In the genomic region with DNA sequence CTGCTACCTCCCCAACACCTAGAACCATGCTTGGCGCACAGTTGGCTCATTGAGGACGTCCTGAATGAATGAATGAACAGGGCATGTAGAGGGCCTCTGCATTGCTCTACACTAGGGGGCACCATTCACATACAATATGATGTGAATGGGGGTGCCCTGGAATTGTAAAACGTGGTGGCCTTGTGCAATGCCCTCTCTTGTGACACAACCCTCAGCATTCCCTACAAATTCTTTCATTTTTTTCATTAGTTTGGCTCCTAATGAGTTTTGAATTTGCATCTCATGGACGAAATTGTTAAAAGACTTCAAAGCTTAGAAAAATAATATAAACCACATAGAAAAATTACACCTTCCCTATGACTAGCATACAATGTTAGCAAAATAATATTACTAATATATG, we compare ENCODE assay signal across 9 cellular contexts. TPM values are rescaled to one million over a fixed set of nuclear protein-coding genes. Genes with fewer than 3 reads are reported as not detected.
DNase-seq lines count a peak whose midpoint lies in the region; ATAC-seq and TF ChIP-seq lines count a peak whose summit lies in the region.
"Had no signal": no experiment of that assay in that cellular context is flagged by ENCODE, and none has a peak within 500 bp of the region (broad histone marks: within the 10 kb centered on the region; RNA-seq: fewer than 3 reads in every experiment).

No MANE protein-coding gene starts in this region.

- no peaks in the 10 kb centered on the region for H3K36me3 ChIP-seq in GM06990 (ENCODE audit: control insufficient read depth, insufficient read depth, low read length)
- no peaks in the 10 kb centered on the region for H3K36me3 ChIP-seq in OCI-LY1 (ENCODE audit: insufficient read depth, low read length)
- H3K36me3 ChIP-seq in esophagus squamous epithelium: no peaks in the 10 kb centered on the region
- H3K36me3 ChIP-seq in spleen: no peaks in the 10 kb centered on the region
- H3K36me3 ChIP-seq in sigmoid colon: no peaks in the 10 kb centered on the region
- H3K36me3 ChIP-seq: thoracic aorta had no signal

- TF ChIP-seq CTCF in GM06990 (IDR thresholded peaks at IDR 0.05; ENCODE audit: insufficient read depth, low read length, poor library complexity, severe bottlenecking): peak; percentile 68
- peak; percentile 80 for TF ChIP-seq CTCF in OCI-LY1 (IDR thresholded peaks at IDR 0.05; ENCODE audit: low read length)
- peak in 5 of 6 experiments; percentile 34 to 62 (median 46) for TF ChIP-seq CTCF in esophagus squamous epithelium (IDR thresholded peaks at IDR 0.05)
- peak in 8 of 11 experiments; percentile 8 to 47 (median 38) for TF ChIP-seq CTCF in spleen (IDR thresholded peaks at IDR 0.05 in 8 of 11, conservative IDR thresholded peaks at IDR 0.05 in 3 of 11)
- no peak for TF ChIP-seq CTCF in sigmoid colon (IDR thresholded peaks at IDR 0.05)

- intact Hi-C loops in esophagus squamous epithelium (cut with DNase I): loop anchor here (10.0 kb wide), 1 partner anchor 371 kb away; no protein-coding TSS in a partner anchor
- intact Hi-C loops in spleen (cut with DNase I; ENCODE audit: low total_unique reads): no loop called here
- intact Hi-C loops in sigmoid colon (cut with DNase I): no loop called here

- H3K4me2 ChIP-seq in OCI-LY1 (ENCODE audit: low read length): no peak overlapping the region

- 45 to 47% methylated on average over 2 to 4 of the region's 4 CpGs for WGBS in esophagus squamous epithelium, 2 donors
- WGBS in spleen, 5 donors: 38 to 47% (median 44%) methylated on average over 4 of the region's 4 CpGs
- 51 to 56% methylated on average over 4 of the region's 4 CpGs for WGBS in sigmoid colon, 2 donors

- no peaks in the 10 kb centered on the region for H3K9me3 ChIP-seq in OCI-LY1 (ENCODE audit: low read length)
- H3K9me3 ChIP-seq in esophagus squamous epithelium: no peaks in the 10 kb centered on the region
- H3K9me3 ChIP-seq in spleen: no peaks in the 10 kb centered on the region
- no peaks in the 10 kb centered on the region for H3K9me3 ChIP-seq in sigmoid colon
- H3K9me3 ChIP-seq: thoracic aorta had no signal

- no peak overlapping the region for H3K4me3 ChIP-seq in GM06990 (replicated peaks; ENCODE audit: low read depth, low read length)
- H3K4me3 ChIP-seq in OCI-LY1 (ENCODE audit: low read depth, low read length, poor library complexity, severe bottlenecking): no peak overlapping the region
- H3K4me3 ChIP-seq in esophagus squamous epithelium: no peak overlapping the region
- no peak overlapping the region for H3K4me3 ChIP-seq in spleen
- no peak overlapping the region for H3K4me3 ChIP-seq in sigmoid colon
- H3K4me3 ChIP-seq: thoracic aorta had no signal

- H3K27me3 ChIP-seq in GM06990 (replicated peaks; ENCODE audit: control insufficient read depth, insufficient read depth, low read length) (no peaks in the 10 kb centered on the region), OCI-LY1 (ENCODE audit: insufficient read depth, low read length) (no peaks in the 10 kb centered on the region), esophagus squamous epithelium (peaks cover 0 to 11% (median 0%) of the 10 kb centered on the region in 4 donors), spleen (replicated peaks in 1 of 7) (peaks cover 0 to 8% (median 0%) of the 10 kb centered on the region in 7 donors), sigmoid colon (peaks cover 0 to 6% (median 0%) of the 10 kb centered on the region in 3 donors)

- H3K27ac ChIP-seq in OCI-LY1 (ENCODE audit: low read depth, low read length, poor library complexity, severe bottlenecking) (no peak overlapping the region), esophagus squamous epithelium (no peak overlapping the region), spleen (no peak overlapping the region), sigmoid colon (no peak overlapping the region)
- H3K27ac ChIP-seq: thoracic aorta had no signal

- H3K9ac ChIP-seq in OCI-LY1 (ENCODE audit: low read length): no peak overlapping the region

- H3K9me2 ChIP-seq in OCI-LY1 (ENCODE audit: low read depth, low read length): no peaks in the 10 kb centered on the region

- H2AFZ ChIP-seq in OCI-LY1 (ENCODE audit: low read length): no peak overlapping the region

- peak; percentile 15 for DNase-seq in 8988T
- no peak for DNase-seq in GM06990 (ENCODE audit: extremely low read depth, insufficient read length)
- DNase-seq in esophagus squamous epithelium (lab: John Stamatoyannopoulos, UW): no peak
- DNase-seq in spleen: no peak
- no peak for DNase-seq in sigmoid colon

- TF ChIP-seq POLR2A in esophagus squamous epithelium (IDR thresholded peaks at IDR 0.05): no peak
- no peak for TF ChIP-seq POLR2A in spleen (IDR thresholded peaks at IDR 0.05)
- no peak for TF ChIP-seq POLR2A in sigmoid colon (IDR thresholded peaks at IDR 0.05)

- H4K20me1 ChIP-seq in OCI-LY1 (ENCODE audit: insufficient read depth, low read length): no peaks in the 10 kb centered on the region

- no peaks in the 10 kb centered on the region for H3F3A ChIP-seq in OCI-LY1 (ENCODE audit: insufficient read depth, low read length)

- no peaks in the 10 kb centered on the region for H3K79me2 ChIP-seq in OCI-LY1 (ENCODE audit: insufficient read depth, low read length)

- no peak for TF ChIP-seq EP300 in sigmoid colon (IDR thresholded peaks at IDR 0.05)

- ATAC-seq in HG03025 (IDR thresholded peaks at IDR 0.05; ENCODE audit: low FRiP score, unreplicated experiment) (peak; percentile 72), GM21423 (IDR thresholded peaks at IDR 0.05; ENCODE audit: unreplicated experiment) (no peak)

- H3K4me1 ChIP-seq in OCI-LY1 (ENCODE audit: insufficient read depth, low read length, severe bottlenecking): no peaks in the 10 kb centered on the region
- peaks cover 3 to 53% (median 8%) of the 10 kb centered on the region in 3 donors for H3K4me1 ChIP-seq in esophagus squamous epithelium
- peaks cover 0 to 5% (median 0%) of the 10 kb centered on the region in 6 donors for H3K4me1 ChIP-seq in spleen
- peaks cover 0 to 8% (median 0%) of the 10 kb centered on the region in 4 donors for H3K4me1 ChIP-seq in sigmoid colon

RNA-seq across cellular contexts. Expression of a gene that starts 2.3 kb away (rescaled TPM):
- total RNA-seq in esophagus squamous epithelium: 100 to 1,000 TPM in 3 of 4 donors, 10 to 100 TPM in 1; 54.0 to 142 (median 123) TPM
- total RNA-seq in spleen: 1 to 10 TPM in 2 of 7 donors, under 1 TPM in 4, not detected in 1; 0.06 to 6.3 (median 0.50) TPM
- polyA plus RNA-seq in spleen: under 1 TPM in 2 of 3 donors, not detected in 1; 0.11 to 0.19 TPM
- 1 to 10 TPM in 1 of 4 donors, under 1 TPM in 3; 0.16 to 1.8 (median 0.62) TPM for total RNA-seq in sigmoid colon
- polyA plus RNA-seq in sigmoid colon: 1 to 10 TPM in 1 of 3 donors, under 1 TPM in 2; 0.13 to 1.6 (median 0.60) TPM

Comparison
In these comparisons a context has a peak if more than half of its experiments do, and no peak if none do; other contexts are left out.
1. CTCF ChIP-seq: peak in GM06990 (single experiment), OCI-LY1 (single experiment), esophagus squamous epithelium (5 of 6) and spleen (8 of 11); none in sigmoid colon (0 of 4).
2. RNA of a gene that starts 2.3 kb away (total RNA-seq): 54.0 to 142 TPM in esophagus squamous epithelium; 0.16 to 1.8 TPM in sigmoid colon and 0.06 to 6.3 TPM in spleen; every median in the first group is over 4 times any median in the second.